1 cellular context compared by ENCODE assay signal in the genomic region with DNA sequence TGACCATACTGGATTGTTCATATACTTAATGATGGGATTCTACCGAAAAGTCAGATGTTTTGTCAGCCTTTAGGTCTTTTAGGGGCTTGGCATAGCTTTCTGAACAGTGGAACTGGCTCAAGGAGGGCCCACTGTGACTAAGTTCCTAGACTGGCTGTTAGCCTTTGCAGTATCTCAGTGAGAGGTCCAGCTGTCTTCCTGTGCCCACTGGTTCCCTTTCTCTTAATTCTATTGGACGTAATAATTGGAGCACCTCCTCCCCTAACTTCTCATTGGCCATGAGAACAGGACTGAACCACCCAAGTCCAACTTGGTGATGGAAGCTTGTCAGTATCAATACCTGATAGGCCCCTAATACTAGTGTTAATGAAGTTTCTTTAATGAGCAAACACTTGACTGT.
TF ChIP-seq lines count a peak whose summit lies in the region.

No MANE protein-coding gene starts in this region.

TF ChIP-seq in GM12878, 131 proteins besides CTCF, POLR2A, EP300 and RAD21:
- TF ChIP-seq, protein P1, sequence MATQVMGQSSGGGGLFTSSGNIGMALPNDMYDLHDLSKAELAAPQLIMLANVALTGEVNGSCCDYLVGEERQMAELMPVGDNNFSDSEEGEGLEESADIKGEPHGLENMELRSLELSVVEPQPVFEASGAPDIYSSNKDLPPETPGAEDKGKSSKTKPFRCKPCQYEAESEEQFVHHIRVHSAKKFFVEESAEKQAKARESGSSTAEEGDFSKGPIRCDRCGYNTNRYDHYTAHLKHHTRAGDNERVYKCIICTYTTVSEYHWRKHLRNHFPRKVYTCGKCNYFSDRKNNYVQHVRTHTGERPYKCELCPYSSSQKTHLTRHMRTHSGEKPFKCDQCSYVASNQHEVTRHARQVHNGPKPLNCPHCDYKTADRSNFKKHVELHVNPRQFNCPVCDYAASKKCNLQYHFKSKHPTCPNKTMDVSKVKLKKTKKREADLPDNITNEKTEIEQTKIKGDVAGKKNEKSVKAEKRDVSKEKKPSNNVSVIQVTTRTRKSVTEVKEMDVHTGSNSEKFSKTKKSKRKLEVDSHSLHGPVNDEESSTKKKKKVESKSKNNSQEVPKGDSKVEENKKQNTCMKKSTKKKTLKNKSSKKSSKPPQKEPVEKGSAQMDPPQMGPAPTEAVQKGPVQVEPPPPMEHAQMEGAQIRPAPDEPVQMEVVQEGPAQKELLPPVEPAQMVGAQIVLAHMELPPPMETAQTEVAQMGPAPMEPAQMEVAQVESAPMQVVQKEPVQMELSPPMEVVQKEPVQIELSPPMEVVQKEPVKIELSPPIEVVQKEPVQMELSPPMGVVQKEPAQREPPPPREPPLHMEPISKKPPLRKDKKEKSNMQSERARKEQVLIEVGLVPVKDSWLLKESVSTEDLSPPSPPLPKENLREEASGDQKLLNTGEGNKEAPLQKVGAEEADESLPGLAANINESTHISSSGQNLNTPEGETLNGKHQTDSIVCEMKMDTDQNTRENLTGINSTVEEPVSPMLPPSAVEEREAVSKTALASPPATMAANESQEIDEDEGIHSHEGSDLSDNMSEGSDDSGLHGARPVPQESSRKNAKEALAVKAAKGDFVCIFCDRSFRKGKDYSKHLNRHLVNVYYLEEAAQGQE (IDR thresholded peaks at IDR 0.05; ENCODE audit: low read depth, low read length) = no peak
- TF ChIP-seq, protein P2, sequence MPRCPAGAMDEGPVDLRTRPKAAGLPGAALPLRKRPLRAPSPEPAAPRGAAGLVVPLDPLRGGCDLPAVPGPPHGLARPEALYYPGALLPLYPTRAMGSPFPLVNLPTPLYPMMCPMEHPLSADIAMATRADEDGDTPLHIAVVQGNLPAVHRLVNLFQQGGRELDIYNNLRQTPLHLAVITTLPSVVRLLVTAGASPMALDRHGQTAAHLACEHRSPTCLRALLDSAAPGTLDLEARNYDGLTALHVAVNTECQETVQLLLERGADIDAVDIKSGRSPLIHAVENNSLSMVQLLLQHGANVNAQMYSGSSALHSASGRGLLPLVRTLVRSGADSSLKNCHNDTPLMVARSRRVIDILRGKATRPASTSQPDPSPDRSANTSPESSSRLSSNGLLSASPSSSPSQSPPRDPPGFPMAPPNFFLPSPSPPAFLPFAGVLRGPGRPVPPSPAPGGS (IDR thresholded peaks at IDR 0.05; ENCODE audit: borderline replicate concordance, insufficient read depth, low read depth, low read length, poor library complexity, severe bottlenecking) = no peak
- TF ChIP-seq EZH2 (IDR thresholded peaks at IDR 0.05; ENCODE audit: borderline replicate concordance, control insufficient read depth, low read depth, low read length) (no peak), PAX5 (IDR thresholded peaks at IDR 0.05; ENCODE audit: borderline replicate concordance, low read depth, low read length) (no peak), MEF2A (IDR thresholded peaks at IDR 0.05; ENCODE audit: insufficient read depth, low read depth, low read length) (no peak), KLF5 (IDR thresholded peaks at IDR 0.05; ENCODE audit: partially characterized antibody) (no peak), CEBPB (IDR thresholded peaks at IDR 0.05; ENCODE audit: borderline replicate concordance in 1 of 2, low read depth in 2 of 2, low read length in 2 of 2) (no peak), BRCA1 (IDR thresholded peaks at IDR 0.05; ENCODE audit: low read depth, low read length) (no peak), SUPT20H (IDR thresholded peaks at IDR 0.05; ENCODE audit: borderline replicate concordance, control insufficient read depth, low read depth, low read length) (no peak), MYB (IDR thresholded peaks at IDR 0.05; ENCODE audit: borderline replicate concordance, low read depth, low read length) (no peak), ATF7 (IDR thresholded peaks at IDR 0.05; ENCODE audit: low read depth) (no peak), FOXK2 (IDR thresholded peaks at IDR 0.05) (no peak), TCF12 (IDR thresholded peaks at IDR 0.05; ENCODE audit: low read depth, low read length) (no peak), MXI1 (IDR thresholded peaks at IDR 0.05; ENCODE audit: low read depth, low read length) (no peak), SUZ12 (IDR thresholded peaks at IDR 0.05; ENCODE audit: unreplicated experiment) (no peak), ETV6 (conservative IDR thresholded peaks at IDR 0.05 in 1 of 2, IDR thresholded peaks at IDR 0.05 in 1 of 2; ENCODE audit: borderline replicate concordance in 1 of 2, low read depth in 1 of 2) (no peak)
- TF ChIP-seq, protein P3, sequence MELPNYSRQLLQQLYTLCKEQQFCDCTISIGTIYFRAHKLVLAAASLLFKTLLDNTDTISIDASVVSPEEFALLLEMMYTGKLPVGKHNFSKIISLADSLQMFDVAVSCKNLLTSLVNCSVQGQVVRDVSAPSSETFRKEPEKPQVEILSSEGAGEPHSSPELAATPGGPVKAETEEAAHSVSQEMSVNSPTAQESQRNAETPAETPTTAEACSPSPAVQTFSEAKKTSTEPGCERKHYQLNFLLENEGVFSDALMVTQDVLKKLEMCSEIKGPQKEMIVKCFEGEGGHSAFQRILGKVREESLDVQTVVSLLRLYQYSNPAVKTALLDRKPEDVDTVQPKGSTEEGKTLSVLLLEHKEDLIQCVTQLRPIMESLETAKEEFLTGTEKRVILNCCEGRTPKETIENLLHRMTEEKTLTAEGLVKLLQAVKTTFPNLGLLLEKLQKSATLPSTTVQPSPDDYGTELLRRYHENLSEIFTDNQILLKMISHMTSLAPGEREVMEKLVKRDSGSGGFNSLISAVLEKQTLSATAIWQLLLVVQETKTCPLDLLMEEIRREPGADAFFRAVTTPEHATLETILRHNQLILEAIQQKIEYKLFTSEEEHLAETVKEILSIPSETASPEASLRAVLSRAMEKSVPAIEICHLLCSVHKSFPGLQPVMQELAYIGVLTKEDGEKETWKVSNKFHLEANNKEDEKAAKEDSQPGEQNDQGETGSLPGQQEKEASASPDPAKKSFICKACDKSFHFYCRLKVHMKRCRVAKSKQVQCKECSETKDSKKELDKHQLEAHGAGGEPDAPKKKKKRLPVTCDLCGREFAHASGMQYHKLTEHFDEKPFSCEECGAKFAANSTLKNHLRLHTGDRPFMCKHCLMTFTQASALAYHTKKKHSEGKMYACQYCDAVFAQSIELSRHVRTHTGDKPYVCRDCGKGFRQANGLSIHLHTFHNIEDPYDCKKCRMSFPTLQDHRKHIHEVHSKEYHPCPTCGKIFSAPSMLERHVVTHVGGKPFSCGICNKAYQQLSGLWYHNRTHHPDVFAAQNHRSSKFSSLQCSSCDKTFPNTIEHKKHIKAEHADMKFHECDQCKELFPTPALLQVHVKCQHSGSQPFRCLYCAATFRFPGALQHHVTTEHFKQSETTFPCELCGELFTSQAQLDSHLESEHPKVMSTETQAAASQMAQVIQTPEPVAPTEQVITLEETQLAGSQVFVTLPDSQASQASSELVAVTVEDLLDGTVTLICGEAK (IDR thresholded peaks at IDR 0.05; ENCODE audit: borderline replicate concordance) = no peak
- TF ChIP-seq, protein P4, sequence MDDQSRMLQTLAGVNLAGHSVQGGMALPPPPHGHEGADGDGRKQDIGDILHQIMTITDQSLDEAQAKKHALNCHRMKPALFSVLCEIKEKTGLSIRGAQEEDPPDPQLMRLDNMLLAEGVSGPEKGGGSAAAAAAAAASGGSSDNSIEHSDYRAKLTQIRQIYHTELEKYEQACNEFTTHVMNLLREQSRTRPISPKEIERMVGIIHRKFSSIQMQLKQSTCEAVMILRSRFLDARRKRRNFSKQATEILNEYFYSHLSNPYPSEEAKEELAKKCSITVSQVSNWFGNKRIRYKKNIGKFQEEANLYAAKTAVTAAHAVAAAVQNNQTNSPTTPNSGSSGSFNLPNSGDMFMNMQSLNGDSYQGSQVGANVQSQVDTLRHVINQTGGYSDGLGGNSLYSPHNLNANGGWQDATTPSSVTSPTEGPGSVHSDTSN (IDR thresholded peaks at IDR 0.05; ENCODE audit: insufficient replicate concordance, low read depth, low read length) = no peak
